In genomic region chr3:63975705-63976104, GRCh38 we compare ENCODE assay signal across 1 cellular context.
TF ChIP-seq lines count a peak whose summit lies in the region.

No MANE protein-coding gene starts in this region.

TF ChIP-seq in SK-N-SH, 30 proteins besides CTCF, POLR2A, EP300 and RAD21:
- TF ChIP-seq NRF1 (IDR thresholded peaks at IDR 0.05; ENCODE audit: low read depth, low read length) (no peak), MAX (IDR thresholded peaks at IDR 0.05; ENCODE audit: low read depth) (no peak), EZH2phosphoT487 (IDR thresholded peaks at IDR 0.05; ENCODE audit: borderline replicate concordance, low read depth) (no peak), FOSL2 (IDR thresholded peaks at IDR 0.05; ENCODE audit: borderline replicate concordance, low read depth) (no peak), MEF2A (IDR thresholded peaks at IDR 0.05; ENCODE audit: borderline replicate concordance, low read depth) (no peak), PBX3 (IDR thresholded peaks at IDR 0.05) (peak; percentile 53), RCOR1 (IDR thresholded peaks at IDR 0.05; ENCODE audit: low read length) (no peak)
